ENCODE assay signal across 8 cellular contexts in genomic region chr22:39148727-39149535, GRCh38. TPM values are rescaled to one million over a fixed set of nuclear protein-coding genes. Genes with fewer than 3 reads are reported as not detected.
DNase-seq lines count a peak whose midpoint lies in the region; ATAC-seq and TF ChIP-seq lines count a peak whose summit lies in the region.

No MANE protein-coding gene starts in this region.

- DNase-seq in NCI-H82 (lab: John Stamatoyannopoulos, UW) (peak; percentile 55), NCI-H82 treated with DMSO at 0.1 percent for 48 hours (lab: John Stamatoyannopoulos, UW; ENCODE audit: unreplicated experiment) (no peak)
- peak; percentile 70 for DNase-seq in activated naive CD4-positive, alpha-beta T cell treated with anti-CD3 and anti-CD28 coated beads, Interleukin-2, amount 50 U/mL, for 16 hours
- peak; percentile 21 for DNase-seq in stimulated activated naive B cell treated with anti-CD40 and anti-IgM and Interleukin-4, amounts not matched to agents 10 μg/mL and 1 μg/mL and 100 μg/mL, for 72 hours

- no peak overlapping the region for H3K4me3 ChIP-seq in liver (ENCODE audit: low read depth in 1 of 3, low read length in 3 of 3)

- H3K36me3 ChIP-seq in liver (ENCODE audit: control insufficient read depth in 4 of 4, insufficient read depth in 3 of 4, low read depth in 1 of 4, low read length in 3 of 4), result peaks cover 0 to 4% (median under 1%) of the 10 kb centered on the region in 4 donors

- no peak for TF ChIP-seq RAD21 in liver (IDR thresholded peaks at IDR 0.05)

- H3K4me1 Mint-ChIP-seq in stimulated activated naive B cell treated with anti-CD40 and anti-IgM and Interleukin-4, amounts not matched to agents 10 μg/mL and 1 μg/mL and 100 μg/mL, for 72 hours, result peaks cover 51 to 66% of the 10 kb centered on the region in 2 donors

- H3K9ac ChIP-seq in liver (ENCODE audit: low read depth in 1 of 2, low read length in 2 of 2), result no peak overlapping the region

- TF ChIP-seq CTCF in liver (IDR thresholded peaks at IDR 0.05; ENCODE audit: low read depth, low read length, missing input control), result no peak

- no peaks in the 10 kb centered on the region for H3K27me3 ChIP-seq in liver (ENCODE audit: control insufficient read depth in 4 of 4, insufficient read depth in 4 of 4, low read length in 3 of 4)

- no peaks in the 10 kb centered on the region for H3K9me3 Mint-ChIP-seq in stimulated activated naive B cell treated with anti-CD40 and anti-IgM and Interleukin-4, amounts not matched to agents 10 μg/mL and 1 μg/mL and 100 μg/mL, for 72 hours

- 75% methylated on average over 9 of the region's 9 CpGs for whole genome bisulfite sequencing in liver

- ATAC-seq in stimulated activated naive B cell treated with anti-CD40 and anti-IgM and Interleukin-4, amounts not matched to agents 10 μg/mL and 1 μg/mL and 100 μg/mL, for 72 hours (replicated peaks), result no peak
- ATAC-seq in HG03432 (IDR thresholded peaks at IDR 0.05; ENCODE audit: unreplicated experiment) (no peak), GM18502 (IDR thresholded peaks at IDR 0.05; ENCODE audit: poor library complexity, unreplicated experiment) (no peak), HG02973 (IDR thresholded peaks at IDR 0.05; ENCODE audit: unreplicated experiment) (no peak)

- peaks cover 1 to 8% of the 10 kb centered on the region in 2 donors for H3K36me3 Mint-ChIP-seq in stimulated activated naive B cell treated with anti-CD40 and anti-IgM and Interleukin-4, amounts not matched to agents 10 μg/mL and 1 μg/mL and 100 μg/mL, for 72 hours

- peak overlapping the region; percentile 23 to 44 for H3K27ac ChIP-seq in liver (ENCODE audit: low read depth in 1 of 2, low read length in 2 of 2)

- H3K27ac Mint-ChIP-seq in stimulated activated naive B cell treated with anti-CD40 and anti-IgM and Interleukin-4, amounts not matched to agents 10 μg/mL and 1 μg/mL and 100 μg/mL, for 72 hours, result peak overlapping the region; percentile 89

- no peaks in the 10 kb centered on the region for H3K9me3 ChIP-seq in liver (ENCODE audit: control insufficient read depth in 4 of 4, low read length in 3 of 4)

- peak overlapping the region in 1 of 2 donors; percentile 25 for H3K4me3 Mint-ChIP-seq in stimulated activated naive B cell treated with anti-CD40 and anti-IgM and Interleukin-4, amounts not matched to agents 10 μg/mL and 1 μg/mL and 100 μg/mL, for 72 hours

- H3K4me1 ChIP-seq in liver (ENCODE audit: control insufficient read depth in 4 of 4, insufficient read depth in 4 of 4, low read length in 3 of 4), result peaks cover 16 to 61% (median 41%) of the 10 kb centered on the region in 4 donors

- peaks cover 6 to 8% of the 10 kb centered on the region in 2 donors for H3K27me3 Mint-ChIP-seq in stimulated activated naive B cell treated with anti-CD40 and anti-IgM and Interleukin-4, amounts not matched to agents 10 μg/mL and 1 μg/mL and 100 μg/mL, for 72 hours

TF ChIP-seq in liver, 16 proteins besides CTCF, POLR2A, EP300 and RAD21:
- TF ChIP-seq ZBTB33 (IDR thresholded peaks at IDR 0.05), result no peak
- no peak for TF ChIP-seq REST (IDR thresholded peaks at IDR 0.05)
- TF ChIP-seq TAF1 (conservative IDR thresholded peaks at IDR 0.05), result no peak
- TF ChIP-seq SP1 (IDR thresholded peaks at IDR 0.05), result no peak
- no peak for TF ChIP-seq FOXA2 (IDR thresholded peaks at IDR 0.05)
- TF ChIP-seq HNF4A (conservative IDR thresholded peaks at IDR 0.05), result no peak
TF ChIP-seq in liver: peak in this region for 0.

RNA-seq across cellular contexts. Expression of gene CBX7, which starts 3.5 kb away (rescaled TPM):
- 10 to 100 TPM; 15.9 to 21.8 TPM for total RNA-seq in liver
- 10 to 100 TPM in 1 of 2 donors, 1 to 10 TPM in 1; 2.2 to 14.0 TPM for polyA plus RNA-seq in liver

RNA-seq across cellular contexts. Expression of gene APOBEC3H, which starts 51.9 kb away (rescaled TPM):
- not detected for total RNA-seq in liver
- under 1 TPM in 1 of 2 donors, not detected in 1; 0.25 TPM for polyA plus RNA-seq in liver
